Comparison of ENCODE assay signal across 12 cellular contexts in genomic region chr11:128324051-128324481, GRCh38.
DNase-seq lines count a peak whose midpoint lies in the region; ATAC-seq and TF ChIP-seq lines count a peak whose summit lies in the region.
"Had no signal": no experiment of that assay in that cellular context is flagged by ENCODE, and none has a peak within 500 bp of the region (broad histone marks: within the 10 kb centered on the region; RNA-seq: fewer than 3 reads in every experiment).

No MANE protein-coding gene starts in this region.

- 72% methylated on average over 9 of the region's 9 CpGs for WGBS in right cardiac atrium
- WGBS in thyroid gland, 2 donors = 58% methylated on average over 9 of the region's 9 CpGs

- peaks cover 26% of the 10 kb centered on the region for H3K4me1 Mint-ChIP-seq in mesothelial cell of epicardium

- TF ChIP-seq CTCF in cardiac muscle cell (IDR thresholded peaks at IDR 0.05; ENCODE audit: low read depth, low read length) = no peak
- no peak for TF ChIP-seq CTCF in mesothelial cell of epicardium (IDR thresholded peaks at IDR 0.05; ENCODE audit: unreplicated experiment)
- no peak for TF ChIP-seq CTCF in thyroid gland (IDR thresholded peaks at IDR 0.05)

- peaks cover 4% of the 10 kb centered on the region for H3K9me3 Mint-ChIP-seq in mesothelial cell of epicardium
- H3K9me3 Mint-ChIP-seq: dendritic cell treated with granulocyte-macrophage colony-stimulating factor and Interleukin-4, amounts not matched to agents 40 ng/mL and 50 ng/mL, for 4 days had no signal

- H3K36me3 ChIP-seq in cardiac muscle cell (no peaks in the 10 kb centered on the region), thyroid gland (no peaks in the 10 kb centered on the region)
- H3K36me3 ChIP-seq: adrenal gland, right lobe of liver had no signal

- ATAC-seq in right cardiac atrium (no peak), HG03196 (IDR thresholded peaks at IDR 0.05; ENCODE audit: unreplicated experiment) (no peak), HG03039 (IDR thresholded peaks at IDR 0.05; ENCODE audit: unreplicated experiment) (no peak), GM19395 (IDR thresholded peaks at IDR 0.05; ENCODE audit: unreplicated experiment) (no peak)

- no peak for TF ChIP-seq POLR2A in thyroid gland (IDR thresholded peaks at IDR 0.05)

- no peaks in the 10 kb centered on the region for H3K36me3 Mint-ChIP-seq in mesothelial cell of epicardium

- H3K4me3 ChIP-seq in cardiac muscle cell = no peak overlapping the region
- H3K4me3 ChIP-seq in right cardiac atrium (ENCODE audit: low read length) = no peak overlapping the region
- no peak overlapping the region for H3K4me3 ChIP-seq in thyroid gland (replicated peaks in 1 of 3)
- H3K4me3 ChIP-seq: adrenal gland, right lobe of liver had no signal

- DNase-seq in cardiac muscle cell (ENCODE audit: low read depth in 1 of 2, low spot score in 1 of 2) = no peak
- no peak for DNase-seq in right cardiac atrium
- peak; percentile 80 to 82 for DNase-seq in activated T-cell treated with anti-CD3 and anti-CD28 coated beads, Interleukin-2, amount 50 U/mL, for 48 hours
- no peak for DNase-seq in mesothelial cell of epicardium (ENCODE audit: low spot score in 2 of 2, unreplicated experiment in 2 of 2)
- DNase-seq in thyroid gland = no peak
- DNase-seq: NCI-H2171 treated with DMSO at 0.1 percent for 48 hours, right lobe of liver had no signal

- no peak overlapping the region for H3K4me3 Mint-ChIP-seq in mesothelial cell of epicardium
- H3K4me3 Mint-ChIP-seq: dendritic cell treated with granulocyte-macrophage colony-stimulating factor and Interleukin-4, amounts not matched to agents 40 ng/mL and 50 ng/mL, for 4 days had no signal

- no peaks in the 10 kb centered on the region for H3K27me3 Mint-ChIP-seq in mesothelial cell of epicardium (ENCODE audit: low read depth)

- peak overlapping the region; percentile 46 for H3K27ac ChIP-seq in cardiac muscle cell
- no peak overlapping the region for H3K27ac ChIP-seq in right cardiac atrium (ENCODE audit: low read length)
- peak overlapping the region in 2 of 3 donors; percentile 3 to 34 for H3K27ac ChIP-seq in thyroid gland
- H3K27ac ChIP-seq: adrenal gland, right lobe of liver had no signal

- no peaks in the 10 kb centered on the region for H3K9me3 ChIP-seq in cardiac muscle cell (ENCODE audit: low read depth)
- no peaks in the 10 kb centered on the region for H3K9me3 ChIP-seq in right cardiac atrium (ENCODE audit: control insufficient read depth, low read length)
- H3K9me3 ChIP-seq in thyroid gland = no peaks in the 10 kb centered on the region
- H3K9me3 ChIP-seq: adrenal gland, right lobe of liver had no signal

- intact Hi-C loops in right cardiac atrium (cut with DNase I) = loop anchor here in 1 of 4 donors (10.0 kb wide), 1 partner anchor 231 kb away; no protein-coding TSS in a partner anchor
- intact Hi-C loops in thyroid gland (cut with DNase I) = no loop called here

- peak overlapping the region; percentile 83 for H3K27ac Mint-ChIP-seq in mesothelial cell of epicardium
- H3K27ac Mint-ChIP-seq: dendritic cell treated with granulocyte-macrophage colony-stimulating factor and Interleukin-4, amounts not matched to agents 40 ng/mL and 50 ng/mL, for 4 days had no signal

- no peaks in the 10 kb centered on the region for H3K27me3 ChIP-seq in cardiac muscle cell
- H3K27me3 ChIP-seq in right cardiac atrium (ENCODE audit: control insufficient read depth, insufficient read depth) = no peaks in the 10 kb centered on the region
- no peaks in the 10 kb centered on the region for H3K27me3 ChIP-seq in thyroid gland
- H3K27me3 ChIP-seq: adrenal gland, right lobe of liver had no signal

- H3K4me1 ChIP-seq in cardiac muscle cell (ENCODE audit: low read depth) (peaks cover 54% of the 10 kb centered on the region), right cardiac atrium (ENCODE audit: control insufficient read depth, insufficient read depth, low read length) (peaks cover 1% of the 10 kb centered on the region), thyroid gland (peaks cover 12 to 31% of the 10 kb centered on the region in 2 donors)
- H3K4me1 ChIP-seq: adrenal gland, right lobe of liver had no signal

Comparison
In these comparisons a context has a peak if more than half of its experiments do, and no peak if none do; other contexts are left out.
1. DNase-seq: peak in activated T-cell treated with anti-CD3 and anti-CD28 coated beads, Interleukin-2, amount 50 U/mL, for 48 hours (2 of 2); none in cardiac muscle cell (0 of 2), right cardiac atrium (0 of 3), mesothelial cell of epicardium (0 of 2) and thyroid gland (0 of 2).